In genomic region chr9:124747065-124747464, GRCh38 we compare ENCODE assay signal across 24 cellular contexts. TPM values are rescaled to one million over a fixed set of nuclear protein-coding genes. Genes with fewer than 3 reads are reported as not detected.
DNase-seq lines count a peak whose midpoint lies in the region; ATAC-seq, FAIRE-seq and TF ChIP-seq lines count a peak whose summit lies in the region.
"Had no signal": no experiment of that assay in that cellular context is flagged by ENCODE, and none has a peak within 500 bp of the region (broad histone marks: within the 10 kb centered on the region; RNA-seq: fewer than 3 reads in every experiment).

No MANE protein-coding gene starts in this region.

- H3K4me1 ChIP-seq in H1 (replicated peaks in 1 of 4; ENCODE audit: control insufficient read depth in 3 of 4, insufficient read depth in 4 of 4, low read length in 3 of 4): peaks cover 0 to 5% (median 0%) of the 10 kb centered on the region in 4 experiments; a peak in 2 of 7 replicates

- no peak overlapping the region for H3K9ac ChIP-seq in H1 (replicated peaks in 1 of 4; ENCODE audit: extremely low read depth in 1 of 4, low read depth in 3 of 4, low read length in 3 of 4)
- H3K9ac ChIP-seq: BLaER1, KMS-11 had no signal

- no peak for TF ChIP-seq RAD21 in H1 (IDR thresholded peaks at IDR 0.05 in 1 of 2, conservative IDR thresholded peaks at IDR 0.05 in 1 of 2; ENCODE audit: low read depth in 2 of 2, low read length in 2 of 2)

- TF ChIP-seq EP300 in H1 (IDR thresholded peaks at IDR 0.05; ENCODE audit: borderline replicate concordance in 1 of 2, low read depth in 2 of 2, low read length in 2 of 2): no peak

- H3K36me3 ChIP-seq in H1 (ENCODE audit: control insufficient read depth in 2 of 4, insufficient read depth in 4 of 4, low read length in 3 of 4): no peaks in the 10 kb centered on the region
- H3K36me3 ChIP-seq: BLaER1, SJSA1 had no signal

- no peak overlapping the region for H2BK120ac ChIP-seq in H1 (replicated peaks; ENCODE audit: low read depth, low read length)

- no peak overlapping the region for H3K4me3 ChIP-seq in H1 (ENCODE audit: extremely low read depth in 1 of 4, insufficient read depth in 2 of 4, low read depth in 3 of 4, low read length in 4 of 4)
- H3K4me3 ChIP-seq: BLaER1, SJSA1 had no signal

- peak; percentile 36 for ATAC-seq in activated CD4-positive, alpha-beta T cell treated with anti-CD3 and anti-CD28 coated beads for 36 hours
- ATAC-seq in HG03469 (IDR thresholded peaks at IDR 0.05; ENCODE audit: unreplicated experiment): no peak
- ATAC-seq: Right ventricle myocardium inferior had no signal

- no peak overlapping the region for H3K23ac ChIP-seq in H1 (ENCODE audit: insufficient read length)

- no peak overlapping the region for H3K56ac ChIP-seq in H1 (replicated peaks; ENCODE audit: insufficient read length, low read depth, low read length)

- no peaks in the 10 kb centered on the region for H3K9me3 ChIP-seq in H1 (ENCODE audit: insufficient read depth in 2 of 2, low read depth in 1 of 2, low read length in 1 of 2)
- H3K9me3 ChIP-seq: BLaER1, SJSA1 had no signal

- H4K20me1 ChIP-seq in H1 (replicated peaks in 1 of 2; ENCODE audit: control insufficient read depth in 1 of 2, insufficient read depth in 2 of 2, low read length in 2 of 2): peaks cover 1 to 5% of the 10 kb centered on the region in 2 experiments
- H4K20me1 ChIP-seq: BLaER1 had no signal

- no peak overlapping the region for H3K27ac Mint-ChIP-seq in activated CD4-positive, alpha-beta T cell treated with anti-CD3 and anti-CD28 coated beads for 36 hours
- no peak overlapping the region for H3K27ac Mint-ChIP-seq in activated CD4-positive, alpha-beta T cell treated with anti-CD3 and anti-CD28 coated beads, Interleukin-2, amount 10 ng/mL, durations not matched to agents 24 days and 14 days
- H3K27ac Mint-ChIP-seq: CD4-positive, alpha-beta T cell; HFFc6 had no signal

- H3K27me3 Mint-ChIP-seq in activated CD4-positive, alpha-beta T cell treated with anti-CD3 and anti-CD28 coated beads for 36 hours: peaks cover 15% of the 10 kb centered on the region
- H3K27me3 Mint-ChIP-seq in activated CD4-positive, alpha-beta T cell treated with anti-CD3 and anti-CD28 coated beads, Interleukin-2, amount 10 ng/mL, durations not matched to agents 24 days and 14 days: peaks cover 15% of the 10 kb centered on the region

- no peak for TF ChIP-seq POLR2A in H1 (IDR thresholded peaks at IDR 0.05; ENCODE audit: control extremely low read depth in 1 of 2, low read depth in 2 of 2, low read length in 2 of 2)

- peaks cover 0 to 85% of the 10 kb centered on the region in 2 experiments; a peak in 2 of 4 replicates for H3K79me2 ChIP-seq in H1 (ENCODE audit: control insufficient read depth in 1 of 2, insufficient read depth in 2 of 2, low read length in 2 of 2)

- peak overlapping the region; percentile 95 for H2AK5ac ChIP-seq in H1 (ENCODE audit: low read depth, low read length)

- POLR2A ChIA-PET in activated CD4-positive, alpha-beta T cell treated with anti-CD3 and anti-CD28 coated beads for 36 hours (lab: Charles Lee): no interaction called here
- POLR2A ChIA-PET in H1 (lab: Charles Lee; ENCODE audit: partially characterized antibody): interaction anchor here (1.5 kb wide), 1 partner anchor 25 kb away, joined by 4 read pairs; no protein-coding TSS in a partner anchor

- no peaks in the 10 kb centered on the region for H3K23me2 ChIP-seq in H1 (ENCODE audit: low read depth, low read length)

- CTCF ChIA-PET in activated CD4-positive, alpha-beta T cell treated with anti-CD3 and anti-CD28 coated beads for 36 hours (lab: Charles Lee): interaction anchor here (0.8 to 1.2 kb wide), 2 partner anchors 17 to 24 kb away, joined by 3 to 5 read pairs; partner anchors contain the start of gene NR6A1
- CTCF ChIA-PET in H1 (lab: Charles Lee; ENCODE audit: partially characterized antibody): interaction anchor here (0.5 to 1.7 kb wide), 5 partner anchors 18 to 106 kb away, joined by 3 to 5 read pairs (median 4); partner anchors contain the start of gene WDR38

- intact Hi-C loops in activated CD4-positive, alpha-beta T cell treated with anti-CD3 and anti-CD28 coated beads for 36 hours (cut with DNase I, micrococcal nuclease): no loop called here
- intact Hi-C loops in activated CD4-positive, alpha-beta T cell treated with anti-CD3 and anti-CD28 coated beads, Interleukin-2, amount 10 ng/mL, durations not matched to agents 24 days and 14 days (cut with micrococcal nuclease): no loop called here

- H2AFZ ChIP-seq in H1 (ENCODE audit: low read length): no peak overlapping the region

- H3K4me3 Mint-ChIP-seq in activated CD4-positive, alpha-beta T cell treated with anti-CD3 and anti-CD28 coated beads for 36 hours: no peak overlapping the region
- H3K4me3 Mint-ChIP-seq in activated CD4-positive, alpha-beta T cell treated with anti-CD3 and anti-CD28 coated beads, Interleukin-2, amount 10 ng/mL, durations not matched to agents 24 days and 14 days: no peak overlapping the region
- H3K4me3 Mint-ChIP-seq: CD4-positive, alpha-beta T cell; HFFc6 had no signal

- no peak overlapping the region for H4K91ac ChIP-seq in H1 (replicated peaks; ENCODE audit: insufficient read length, low read length)

- H3K79me1 ChIP-seq in H1 (ENCODE audit: low read depth, low read length): peaks cover 6% of the 10 kb centered on the region

- no peak for TF ChIP-seq CTCF in H1 (IDR thresholded peaks at IDR 0.05; ENCODE audit: control extremely low read depth in 1 of 3, insufficient read depth in 1 of 3, low read depth in 1 of 3, low read length in 3 of 3)

- H2BK20ac ChIP-seq in H1 (ENCODE audit: low read length): no peak overlapping the region

- H3K4me2 ChIP-seq in H1 (ENCODE audit: insufficient read depth in 1 of 2, low read depth in 2 of 2, low read length in 2 of 2): no peak overlapping the region
- H3K4me2 ChIP-seq: BLaER1, KMS-11 had no signal

- H4K5ac ChIP-seq in H1 (ENCODE audit: insufficient read length, low read depth, low read length): no peak overlapping the region

- H4K8ac ChIP-seq in H1 (ENCODE audit: extremely low read depth, insufficient read depth, low read length): no peak overlapping the region

- H3K27ac ChIP-seq in H1 (ENCODE audit: low read depth, low read length): no peak overlapping the region
- H3K27ac ChIP-seq: 22Rv1, BLaER1, KMS-11, SJSA1 had no signal

- no peak overlapping the region for H3K18ac ChIP-seq in H1 (ENCODE audit: extremely low read depth, low read length)

- H3K14ac ChIP-seq in H1 (ENCODE audit: insufficient read length): peak overlapping the region; percentile 40

- H3K4me1 Mint-ChIP-seq in activated CD4-positive, alpha-beta T cell treated with anti-CD3 and anti-CD28 coated beads for 36 hours: peaks cover 6% of the 10 kb centered on the region
- H3K4me1 Mint-ChIP-seq in activated CD4-positive, alpha-beta T cell treated with anti-CD3 and anti-CD28 coated beads, Interleukin-2, amount 10 ng/mL, durations not matched to agents 24 days and 14 days: peaks cover 6% of the 10 kb centered on the region

- H3K36me3 Mint-ChIP-seq in activated CD4-positive, alpha-beta T cell treated with anti-CD3 and anti-CD28 coated beads for 36 hours (ENCODE audit: low read depth): no peaks in the 10 kb centered on the region
- no peaks in the 10 kb centered on the region for H3K36me3 Mint-ChIP-seq in activated CD4-positive, alpha-beta T cell treated with anti-CD3 and anti-CD28 coated beads, Interleukin-2, amount 10 ng/mL, durations not matched to agents 24 days and 14 days (ENCODE audit: low read depth)

- peak overlapping the region; percentile 87; the same call in 1 of the 2 replicates for H2BK5ac ChIP-seq in H1 (ENCODE audit: low read depth, low read length)

- FAIRE-seq in RCC 7860 (lab: Jason Lieb, UNC) (peak; percentile 81), H1 (lab: Jason Lieb, UNC) (no peak), HTR-8/SVneo (lab: Jason Lieb, UNC) (no peak)
- FAIRE-seq: GM12892 had no signal

- peak; percentile 7 for DNase-seq in activated CD4-positive, alpha-beta T cell treated with anti-CD3 and anti-CD28 coated beads for 36 hours
- no peak for DNase-seq in activated CD4-positive, alpha-beta T cell treated with anti-CD3 and anti-CD28 coated beads, Interleukin-2, amount 10 ng/mL, durations not matched to agents 24 days and 14 days
- DNase-seq in RCC 7860 (ENCODE audit: low spot score): peak; percentile 44
- no peak for DNase-seq in H1 (ENCODE audit: low read depth in 1 of 2, low spot score in 2 of 2)
- DNase-seq in activated CD4-positive, CD25-positive, alpha-beta regulatory T cell treated with anti-CD3 and anti-CD28 coated beads, Interleukin-2, amount 50 U/mL, for 72 hours: no peak
- no peak for DNase-seq in HTR-8/SVneo (ENCODE audit: insufficient read length, low spot score)
- no peak for DNase-seq in DMS 273 (lab: John Stamatoyannopoulos, UW; ENCODE audit: unreplicated experiment)
- DNase-seq: ACHN; CD4-positive, alpha-beta T cell; COR-L47; DND-41; HFFc6; NCI-H1105 treated with DMSO at 0.1 percent for 48 hours; NCI-H2029 treated with DMSO at 0.1 percent for 48 hours; NCI-H345; NCI-H524; OCI-M1 had no signal

- no peaks in the 10 kb centered on the region for H3K27me3 ChIP-seq in H1 (replicated peaks in 1 of 4; ENCODE audit: control insufficient read depth in 3 of 4, extremely low read depth in 1 of 4, insufficient read depth in 3 of 4, low read length in 3 of 4)
- H3K27me3 ChIP-seq: BLaER1, SJSA1 had no signal

- H2BK12ac ChIP-seq in H1 (ENCODE audit: low read depth, low read length): 0 out of 2 replicates have a peak overlapping the region, but pooled peaks have one; percentile 88

- WGBS in H1 (ENCODE audit: extremely low coverage in 1 of 2, insufficient coverage in 1 of 2, insufficient read length in 1 of 2, insufficient replicate concordance in 2 of 2, low coverage in 1 of 2, low lambda C conversion rate in 2 of 2, missing lambda C conversion rate in 1 of 2), 2 experiments: 80% methylated on average over 4 of the region's 4 CpGs; no CpG with 5 or more reads in 1 of the 2 experiments

- H2BK15ac ChIP-seq in H1 (ENCODE audit: low read length): peak overlapping the region; percentile 61; the same call in 1 of the 2 replicates

- no peaks in the 10 kb centered on the region for H3K9me3 Mint-ChIP-seq in activated CD4-positive, alpha-beta T cell treated with anti-CD3 and anti-CD28 coated beads for 36 hours (ENCODE audit: low read depth)
- no peaks in the 10 kb centered on the region for H3K9me3 Mint-ChIP-seq in activated CD4-positive, alpha-beta T cell treated with anti-CD3 and anti-CD28 coated beads, Interleukin-2, amount 10 ng/mL, durations not matched to agents 24 days and 14 days
- H3K9me3 Mint-ChIP-seq: CD4-positive, alpha-beta T cell; HFFc6 had no signal

- H3K4ac ChIP-seq in H1 (replicated peaks; ENCODE audit: insufficient read length, low read depth, low read length): no peak overlapping the region

RNA-seq across cellular contexts. Expression of gene NR6A1, which starts 24.0 kb away (rescaled TPM):
- total RNA-seq in activated CD4-positive, alpha-beta T cell treated with anti-CD3 and anti-CD28 coated beads for 36 hours: 1 to 10 TPM in 1 of 2 experiments, under 1 TPM in 1; 0.82 to 1.1 TPM
- total RNA-seq in activated CD4-positive, alpha-beta T cell treated with anti-CD3 and anti-CD28 coated beads, Interleukin-2, amount 10 ng/mL, durations not matched to agents 24 days and 14 days: 2.3 and 2.7 TPM in 2 replicates
- 232 and 237 TPM in 2 replicates for total RNA-seq in H1 (2021; fragmentation: NEBNext Ultra II Directional; extraction: Animal tissue kit (Norgen Biotek cat#: 25700))
- 77.0 and 93.2 TPM in 2 replicates for polyA plus RNA-seq in H1 (2011; rRNA removed)
- polyA plus RNA-seq in H1 (2011; cell fraction: cytosol; rRNA removed): 72.8 TPM
- 59.1 TPM for polyA plus RNA-seq in H1 (2011; cell fraction: nucleus; rRNA removed)
- polyA plus RNA-seq in H1 (2012, experiment 1 of 2): 99.2 to 116 TPM (median 108 TPM) in 4 replicates
- polyA plus RNA-seq in H1 (2012, experiment 2 of 2): 69.6 TPM
- polyA plus RNA-seq in H1 (2013, experiment 1 of 2): 88.5 TPM
- 92.9 TPM for polyA plus RNA-seq in H1 (2013, experiment 2 of 2)
- polyA minus RNA-seq in H1 (2011; rRNA and poly(A)+ RNA removed): 505 and 571 TPM in 2 replicates
- polyA minus RNA-seq in H1 (2011; cell fraction: cytosol; rRNA and poly(A)+ RNA removed): 196 TPM
- 104 TPM for polyA minus RNA-seq in H1 (2011; cell fraction: nucleus; rRNA and poly(A)+ RNA removed)
- total RNA-seq: CD4-positive, alpha-beta T cell had no signal

RNA-seq across cellular contexts. Expression of gene OLFML2A, which starts 29.9 kb away (rescaled TPM):
- under 1 TPM in 1 of 2 experiments, not detected in 1; 0.05 TPM for total RNA-seq in activated CD4-positive, alpha-beta T cell treated with anti-CD3 and anti-CD28 coated beads for 36 hours
- not detected in 2 replicates for total RNA-seq in activated CD4-positive, alpha-beta T cell treated with anti-CD3 and anti-CD28 coated beads, Interleukin-2, amount 10 ng/mL, durations not matched to agents 24 days and 14 days
- 11.4 and 11.5 TPM in 2 replicates for total RNA-seq in H1 (2021; fragmentation: NEBNext Ultra II Directional; extraction: Animal tissue kit (Norgen Biotek cat#: 25700))
- polyA plus RNA-seq in H1 (2011; rRNA removed): 7.8 and 8.7 TPM in 2 replicates
- polyA plus RNA-seq in H1 (2011; cell fraction: cytosol; rRNA removed): 4.7 TPM
- 5.7 TPM for polyA plus RNA-seq in H1 (2011; cell fraction: nucleus; rRNA removed)
- polyA plus RNA-seq in H1 (2012, experiment 1 of 2): 5.8 to 9.0 TPM (median 7.0 TPM) in 4 replicates
- polyA plus RNA-seq in H1 (2012, experiment 2 of 2): 6.6 TPM
- 15.9 TPM for polyA plus RNA-seq in H1 (2013, experiment 1 of 2)
- 14.8 TPM for polyA plus RNA-seq in H1 (2013, experiment 2 of 2)
- 5.5 and 6.7 TPM in 2 replicates for polyA minus RNA-seq in H1 (2011; rRNA and poly(A)+ RNA removed)
- polyA minus RNA-seq in H1 (2011; cell fraction: cytosol; rRNA and poly(A)+ RNA removed): 14.4 TPM
- polyA minus RNA-seq in H1 (2011; cell fraction: nucleus; rRNA and poly(A)+ RNA removed): 5.1 TPM
- total RNA-seq: CD4-positive, alpha-beta T cell had no signal

Comparison
In these comparisons a context has a peak if more than half of its experiments do, and no peak if none do; other contexts are left out.
1. DNase-seq: peak in activated CD4-positive, alpha-beta T cell treated with anti-CD3 and anti-CD28 coated beads for 36 hours (single experiment) and RCC 7860 (single experiment); none in activated CD4-positive, alpha-beta T cell treated with anti-CD3 and anti-CD28 coated beads, Interleukin-2, amount 10 ng/mL, durations not matched to agents 24 days and 14 days (single experiment), H1 (0 of 2), activated CD4-positive, CD25-positive, alpha-beta regulatory T cell treated with anti-CD3 and anti-CD28 coated beads, Interleukin-2, amount 50 U/mL, for 72 hours (single experiment), HTR-8/SVneo (single experiment) and DMS 273 (single experiment).
2. RNA of gene NR6A1, which starts 24.0 kb away (total RNA-seq): 232 to 237 TPM in H1; 2.3 to 2.7 TPM in activated CD4-positive, alpha-beta T cell treated with anti-CD3 and anti-CD28 coated beads, Interleukin-2, amount 10 ng/mL, durations not matched to agents 24 days and 14 days and 0.82 to 1.1 TPM in activated CD4-positive, alpha-beta T cell treated with anti-CD3 and anti-CD28 coated beads for 36 hours; every median in the first group is over 10 times any median in the second.
3. RNA of gene OLFML2A, which starts 29.9 kb away (total RNA-seq): 11.4 to 11.5 TPM in H1; 0.05 TPM in activated CD4-positive, alpha-beta T cell treated with anti-CD3 and anti-CD28 coated beads for 36 hours and not detected in activated CD4-positive, alpha-beta T cell treated with anti-CD3 and anti-CD28 coated beads, Interleukin-2, amount 10 ng/mL, durations not matched to agents 24 days and 14 days; every median in the first group is over 10 times any median in the second.